Comparison of ENCODE assay signal across 31 cellular contexts in the genomic region with DNA sequence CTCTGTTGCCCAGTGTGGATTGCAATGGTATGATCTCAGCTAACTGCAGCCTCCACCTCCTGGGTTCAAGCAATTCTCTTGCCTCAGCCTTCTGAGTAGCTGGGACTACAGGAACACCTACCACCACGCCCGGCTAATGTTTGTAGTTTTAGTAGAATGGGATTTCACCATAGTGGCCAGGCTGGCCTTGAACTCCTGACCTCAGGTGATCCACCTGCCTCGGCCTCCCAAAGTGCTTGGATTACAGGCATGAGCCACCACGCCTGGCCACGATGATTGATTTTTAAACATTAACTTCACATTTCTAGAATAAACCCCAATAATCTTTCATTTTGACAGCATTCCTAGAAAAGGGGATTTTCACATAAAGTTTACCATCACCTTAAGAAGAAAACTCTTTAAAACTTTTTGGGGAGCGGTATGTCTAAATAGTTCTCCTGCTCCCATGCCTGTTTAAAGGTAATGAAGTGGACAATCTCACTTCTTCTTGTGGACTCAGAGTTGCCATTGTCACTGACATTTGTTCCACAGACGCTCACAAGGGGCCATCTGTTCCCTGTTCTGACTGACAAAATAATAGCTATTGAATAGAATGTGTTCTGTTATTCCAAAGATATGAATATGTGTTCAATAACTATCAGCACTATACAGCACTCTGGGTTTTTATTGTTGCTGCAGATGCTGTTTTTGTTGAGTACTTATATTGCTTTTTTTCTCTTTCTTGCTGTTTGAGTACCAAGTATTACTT.
A peak's percentile ranks its signal among the peaks of the same experiment; 100 is the strongest.
DNase-seq lines count a peak whose midpoint lies in the region; ATAC-seq lines count a peak whose summit lies in the region.
"Had no signal": no experiment of that assay in that cellular context is flagged by ENCODE, and none has a peak within 500 bp of the region (broad histone marks: within the 10 kb centered on the region; RNA-seq: fewer than 3 reads in every experiment).

No MANE protein-coding gene starts in this region.

- intact Hi-C loops in activated naive CD4-positive, alpha-beta T cell treated with anti-CD3 and anti-CD28 coated beads for 36 hours (cut with micrococcal nuclease): loop anchor here (5.0 to 10.0 kb wide), 2 partner anchors 209 to 576 kb away; no protein-coding TSS in a partner anchor
- intact Hi-C loops in activated CD4-positive, alpha-beta memory T cell treated with anti-CD3 and anti-CD28 coated beads for 36 hours (cut with micrococcal nuclease): loop anchor here (2.0 kb wide), 1 partner anchor 579 kb away; no protein-coding TSS in a partner anchor

- peak; percentile 24 for DNase-seq in activated naive CD4-positive, alpha-beta T cell treated with anti-CD3 and anti-CD28 coated beads for 36 hours
- no peak for DNase-seq in activated naive CD4-positive, alpha-beta T cell treated with anti-CD3 and anti-CD28 coated beads, Interleukin-2, amount 50 U/mL, for 16 hours
- peak; percentile 38 for DNase-seq in activated CD4-positive, alpha-beta memory T cell treated with anti-CD3 and anti-CD28 coated beads for 36 hours
- peak; percentile 74 for DNase-seq in pons (ENCODE audit: low spot score)
- DNase-seq: activated CD4-positive, alpha-beta T cell treated with anti-CD3 and anti-CD28 coated beads, Interleukin-2, amount 50 U/mL, for 1 hour; activated CD8-positive, alpha-beta memory T cell treated with anti-CD3 and anti-CD28 coated beads, Interleukin-2, amount 50 U/mL, for 48 hours; activated gamma-delta T cell treated with Interleukin-2 at 50 U/mL for 16 hours; amniotic stem cell; Caco-2; DMS79; foreskin melanocyte; GF-D8; GOT3; hypothalamus; left ventricle myocardium inferior; naive thymus-derived CD4-positive, alpha-beta T cell; NCI-H1417 treated with DMSO at 0.1 percent for 48 hours; NCI-H2107; NCI-H446 treated with DMSO at 0.1 percent for 48 hours; ovary; Peyer's patch; right cardiac atrium; SJCRH30; stimulated activated CD4-positive, alpha-beta T cell treated with anti-CD3 and anti-CD28 coated beads, Interleukin-4, amount 100 ng/mL, for 4 hours; T-cell had no signal

- no peak overlapping the region for H3K27ac Mint-ChIP-seq in activated naive CD4-positive, alpha-beta T cell treated with anti-CD3 and anti-CD28 coated beads for 36 hours
- peak overlapping the region; percentile 68 for H3K27ac Mint-ChIP-seq in activated CD4-positive, alpha-beta memory T cell treated with anti-CD3 and anti-CD28 coated beads for 36 hours
- H3K27ac Mint-ChIP-seq: stimulated activated naive CD8-positive, alpha-beta T cell treated with anti-CD3 and anti-CD28 coated beads, Interleukin-15, Interleukin-2, amounts not matched to agents 100 ng/mL and 50 ng/mL, for 24 hours; T-cell had no signal

- CTCF ChIA-PET in activated naive CD4-positive, alpha-beta T cell treated with anti-CD3 and anti-CD28 coated beads for 36 hours (lab: Charles Lee): interaction anchor here (1.0 to 1.3 kb wide), 2 partner anchors 40 to 134 kb away, joined by 3 read pairs; no protein-coding TSS in a partner anchor
- CTCF ChIA-PET in activated CD4-positive, alpha-beta memory T cell treated with anti-CD3 and anti-CD28 coated beads for 36 hours (lab: Charles Lee): interaction anchor here (1.4 kb wide), 1 partner anchor 257 kb away, joined by 4 read pairs; no protein-coding TSS in a partner anchor

- no peaks in the 10 kb centered on the region for H3K36me3 Mint-ChIP-seq in activated naive CD4-positive, alpha-beta T cell treated with anti-CD3 and anti-CD28 coated beads for 36 hours (ENCODE audit: low read depth)
- no peaks in the 10 kb centered on the region for H3K36me3 Mint-ChIP-seq in activated CD4-positive, alpha-beta memory T cell treated with anti-CD3 and anti-CD28 coated beads for 36 hours
- H3K36me3 Mint-ChIP-seq: T-cell had no signal

- POLR2A ChIA-PET in activated CD4-positive, alpha-beta memory T cell treated with anti-CD3 and anti-CD28 coated beads for 36 hours (lab: Charles Lee): no interaction called here

- peaks cover 29% of the 10 kb centered on the region for H3K4me1 Mint-ChIP-seq in activated naive CD4-positive, alpha-beta T cell treated with anti-CD3 and anti-CD28 coated beads for 36 hours (ENCODE audit: low read depth)
- peaks cover 38% of the 10 kb centered on the region for H3K4me1 Mint-ChIP-seq in activated CD4-positive, alpha-beta memory T cell treated with anti-CD3 and anti-CD28 coated beads for 36 hours (ENCODE audit: low read depth)

- H3K4me3 Mint-ChIP-seq in activated naive CD4-positive, alpha-beta T cell treated with anti-CD3 and anti-CD28 coated beads for 36 hours: no peak overlapping the region
- H3K4me3 Mint-ChIP-seq in activated CD4-positive, alpha-beta memory T cell treated with anti-CD3 and anti-CD28 coated beads for 36 hours: no peak overlapping the region
- H3K4me3 Mint-ChIP-seq: stimulated activated naive CD8-positive, alpha-beta T cell treated with anti-CD3 and anti-CD28 coated beads, Interleukin-15, Interleukin-2, amounts not matched to agents 100 ng/mL and 50 ng/mL, for 24 hours; T-cell had no signal

- no peaks in the 10 kb centered on the region for H3K9me3 Mint-ChIP-seq in activated naive CD4-positive, alpha-beta T cell treated with anti-CD3 and anti-CD28 coated beads for 36 hours
- H3K9me3 Mint-ChIP-seq in activated CD4-positive, alpha-beta memory T cell treated with anti-CD3 and anti-CD28 coated beads for 36 hours: no peaks in the 10 kb centered on the region
- H3K9me3 Mint-ChIP-seq: naive thymus-derived CD4-positive, alpha-beta T cell; stimulated activated naive CD8-positive, alpha-beta T cell treated with anti-CD3 and anti-CD28 coated beads, Interleukin-15, Interleukin-2, amounts not matched to agents 100 ng/mL and 50 ng/mL, for 24 hours; T-cell had no signal

- no peaks in the 10 kb centered on the region for H3K27me3 Mint-ChIP-seq in activated naive CD4-positive, alpha-beta T cell treated with anti-CD3 and anti-CD28 coated beads for 36 hours (ENCODE audit: low read depth)
- H3K27me3 Mint-ChIP-seq in activated CD4-positive, alpha-beta memory T cell treated with anti-CD3 and anti-CD28 coated beads for 36 hours: no peaks in the 10 kb centered on the region
- H3K27me3 Mint-ChIP-seq: naive thymus-derived CD4-positive, alpha-beta T cell; stimulated activated naive CD8-positive, alpha-beta T cell treated with anti-CD3 and anti-CD28 coated beads, Interleukin-15, Interleukin-2, amounts not matched to agents 100 ng/mL and 50 ng/mL, for 24 hours; T-cell had no signal

- ATAC-seq in GM18907 (IDR thresholded peaks at IDR 0.05; ENCODE audit: unreplicated experiment): peak; percentile 22
- no peak for ATAC-seq in GM19467 (IDR thresholded peaks at IDR 0.05; ENCODE audit: unreplicated experiment)
- ATAC-seq in GM21515 (IDR thresholded peaks at IDR 0.05; ENCODE audit: unreplicated experiment): no peak
- ATAC-seq in HG02623 (IDR thresholded peaks at IDR 0.05; ENCODE audit: unreplicated experiment): no peak
- ATAC-seq: esophagus mucosa; naive thymus-derived CD4-positive, alpha-beta T cell; right cardiac atrium; T-cell had no signal
